ENCODE assay signal across 1 cellular context in the genomic region with DNA sequence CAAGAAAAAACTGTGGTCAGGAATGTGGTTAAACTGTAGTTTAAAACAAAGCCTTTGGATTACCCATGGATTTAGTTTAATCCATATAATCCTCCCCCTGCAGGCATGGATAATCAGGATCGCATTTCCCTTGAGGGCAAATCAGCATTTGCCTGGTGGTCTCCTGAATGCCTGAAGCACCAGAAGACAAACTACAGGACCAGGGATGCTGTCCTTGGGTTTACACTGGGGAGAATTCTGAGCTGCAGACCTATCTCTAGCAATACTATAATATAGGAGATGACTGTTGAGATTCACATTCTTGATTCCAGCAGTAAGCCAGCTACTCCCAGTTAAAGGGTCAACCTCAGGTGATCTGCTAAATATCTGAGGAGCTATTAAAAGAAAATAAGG.
TF ChIP-seq lines count a peak whose summit lies in the region.

No MANE protein-coding gene starts in this region.

TF ChIP-seq in HepG2, 621 proteins besides CTCF, POLR2A, EP300 and RAD21:
- TF ChIP-seq PCBP1 (IDR thresholded peaks at IDR 0.05; ENCODE audit: borderline replicate concordance, low read depth, low read length) (no peak), ZNF792 (CRISPR knock-in tag; IDR thresholded peaks at IDR 0.05) (0 out of 2 replicates have a peak, but pooled peaks have one; percentile 8), HOXA3 (CRISPR knock-in tag; IDR thresholded peaks at IDR 0.05) (no peak), ERF (CRISPR knock-in tag; IDR thresholded peaks at IDR 0.05) (0 out of 2 replicates have a peak, but pooled peaks have one; percentile 11), ZNF33B (CRISPR knock-in tag; IDR thresholded peaks at IDR 0.05) (no peak), HDAC2 (CRISPR knock-in tag; IDR thresholded peaks at IDR 0.05) (0 out of 2 replicates have a peak, but pooled peaks have one; percentile 1)
